15 cellular contexts compared by ENCODE assay signal in the genomic region with DNA sequence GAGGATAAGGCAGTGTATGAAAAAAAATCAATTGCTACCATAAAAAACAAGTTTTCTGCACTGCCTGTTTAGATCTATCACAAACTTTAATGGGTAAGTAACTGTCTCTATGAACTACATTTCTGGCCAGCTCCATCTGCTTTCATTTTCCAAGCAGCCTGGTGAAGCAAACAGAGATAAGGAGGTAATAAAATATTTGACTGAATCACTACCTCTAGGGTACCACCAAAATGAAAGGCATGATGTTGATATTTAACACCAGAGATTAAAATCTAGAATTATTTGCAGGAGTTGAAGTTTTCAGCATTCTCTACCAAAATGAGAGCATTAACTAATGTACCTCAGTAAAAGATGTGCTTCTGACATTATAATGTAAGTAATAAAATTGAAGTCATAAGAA.
"Had no signal": no experiment of that assay in that cellular context is flagged by ENCODE, and none has a peak within 500 bp of the region (broad histone marks: within the 10 kb centered on the region; RNA-seq: fewer than 3 reads in every experiment).

No MANE protein-coding gene starts in this region.

- DNase-seq: activated CD4-positive, alpha-beta memory T cell treated with anti-CD3 and anti-CD28 coated beads for 36 hours; activated CD4-positive, alpha-beta T cell treated with anti-CD3 and anti-CD28 coated beads for 48 hours; activated naive CD4-positive, alpha-beta T cell treated with Interleukin-2 at 50 U/mL for 16 hours; activated naive CD8-positive, alpha-beta T cell treated with anti-CD3 and anti-CD28 coated beads for 36 hours; activated T-cell treated with anti-CD3 and anti-CD28 coated beads, Interleukin-2, amount 50 U/mL, for 48 hours; amygdala; effector CD4-positive, alpha-beta T cell; glutamatergic neuron; hypothalamus; spleen; stimulated activated CD4-positive, alpha-beta T cell treated with anti-CD3 and anti-CD28 coated beads, Interleukin-4, amount 100 ng/mL, for 1 hour; stimulated activated naive CD4-positive, alpha-beta T cell treated with Interleukin-2 at 50 U/mL for 16 hours had no signal

- H3K27me3 ChIP-seq: spleen, vagina had no signal

- H3K9me3 ChIP-seq: prostate gland, thoracic aorta, vagina had no signal

- H3K4me3 ChIP-seq: prostate gland, spleen, thoracic aorta, vagina had no signal

- H3K27ac ChIP-seq: prostate gland, spleen, thoracic aorta, vagina had no signal

- H3K4me1 ChIP-seq: prostate gland, spleen, vagina had no signal

- H3K36me3 ChIP-seq: prostate gland, spleen, thoracic aorta, vagina had no signal
